In genomic region chr1:52567943-52568342, GRCh38 we compare ENCODE assay signal across 1 cellular context.
A peak's percentile ranks its signal among the peaks of the same experiment; 100 is the strongest.
TF ChIP-seq lines count a peak whose summit lies in the region.

No MANE protein-coding gene starts in this region.

TF ChIP-seq in HepG2, 621 proteins besides CTCF, POLR2A, EP300 and RAD21:
- TF ChIP-seq ZNF773 (CRISPR knock-in tag; IDR thresholded peaks at IDR 0.05; ENCODE audit: borderline replicate concordance): no peak
- TF ChIP-seq STAG1 (CRISPR knock-in tag; IDR thresholded peaks at IDR 0.05): 0 out of 2 replicates have a peak, but pooled peaks have one; percentile 5
- TF ChIP-seq EHMT2 (IDR thresholded peaks at IDR 0.05; ENCODE audit: borderline replicate concordance, low read depth, low read length): no peak
- no peak for TF ChIP-seq RORA (CRISPR knock-in tag; IDR thresholded peaks at IDR 0.05)
- no peak for TF ChIP-seq CHD4 (IDR thresholded peaks at IDR 0.05; ENCODE audit: borderline replicate concordance, low read length)
- TF ChIP-seq ZNF263 (CRISPR knock-in tag; IDR thresholded peaks at IDR 0.05): peak; percentile 23; the same call in 1 of the 2 replicates
- TF ChIP-seq THAP11 (CRISPR knock-in tag; IDR thresholded peaks at IDR 0.05): no peak
- TF ChIP-seq ZNF614 (CRISPR knock-in tag; IDR thresholded peaks at IDR 0.05; ENCODE audit: borderline replicate concordance): no peak
- TF ChIP-seq ZBTB14 (CRISPR knock-in tag; IDR thresholded peaks at IDR 0.05): no peak
- no peak for TF ChIP-seq ZNF691 (CRISPR knock-in tag; IDR thresholded peaks at IDR 0.05; ENCODE audit: borderline replicate concordance, low read depth)
- TF ChIP-seq ZEB1 (IDR thresholded peaks at IDR 0.05; ENCODE audit: insufficient replicate concordance, low read depth): no peak
- TF ChIP-seq SOX6 (IDR thresholded peaks at IDR 0.05): no peak
- no peak for TF ChIP-seq SOX6 (CRISPR knock-in tag; IDR thresholded peaks at IDR 0.05)
